1 cellular context compared by ENCODE assay signal in the genomic region with DNA sequence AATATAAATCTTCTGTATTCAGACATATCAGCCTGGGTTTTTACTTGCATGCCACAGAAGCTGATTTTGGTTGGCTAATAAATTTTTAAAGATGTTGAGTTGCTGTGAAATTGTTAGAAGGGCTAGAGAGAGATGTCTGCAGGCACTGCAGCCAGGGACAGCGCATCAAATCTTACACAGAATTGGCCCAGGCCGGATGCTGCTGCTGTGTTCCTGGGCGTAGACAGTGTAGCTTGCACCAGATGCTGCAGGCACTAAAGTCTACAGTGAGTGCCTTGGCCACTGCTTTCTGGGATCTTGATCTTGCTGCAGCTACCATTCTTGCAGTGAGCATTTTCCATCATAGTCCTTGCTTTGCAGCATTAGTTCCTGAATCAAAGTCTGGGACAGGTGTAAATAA.
TF ChIP-seq lines count a peak whose summit lies in the region.

No MANE protein-coding gene starts in this region.

TF ChIP-seq in WTC11, 78 proteins besides CTCF, POLR2A, EP300 and RAD21 (continued from another document):
- TF ChIP-seq RELA (CRISPR knock-in tag; IDR thresholded peaks at IDR 0.05; ENCODE audit: borderline replicate concordance) = no peak
- TF ChIP-seq, protein P1, sequence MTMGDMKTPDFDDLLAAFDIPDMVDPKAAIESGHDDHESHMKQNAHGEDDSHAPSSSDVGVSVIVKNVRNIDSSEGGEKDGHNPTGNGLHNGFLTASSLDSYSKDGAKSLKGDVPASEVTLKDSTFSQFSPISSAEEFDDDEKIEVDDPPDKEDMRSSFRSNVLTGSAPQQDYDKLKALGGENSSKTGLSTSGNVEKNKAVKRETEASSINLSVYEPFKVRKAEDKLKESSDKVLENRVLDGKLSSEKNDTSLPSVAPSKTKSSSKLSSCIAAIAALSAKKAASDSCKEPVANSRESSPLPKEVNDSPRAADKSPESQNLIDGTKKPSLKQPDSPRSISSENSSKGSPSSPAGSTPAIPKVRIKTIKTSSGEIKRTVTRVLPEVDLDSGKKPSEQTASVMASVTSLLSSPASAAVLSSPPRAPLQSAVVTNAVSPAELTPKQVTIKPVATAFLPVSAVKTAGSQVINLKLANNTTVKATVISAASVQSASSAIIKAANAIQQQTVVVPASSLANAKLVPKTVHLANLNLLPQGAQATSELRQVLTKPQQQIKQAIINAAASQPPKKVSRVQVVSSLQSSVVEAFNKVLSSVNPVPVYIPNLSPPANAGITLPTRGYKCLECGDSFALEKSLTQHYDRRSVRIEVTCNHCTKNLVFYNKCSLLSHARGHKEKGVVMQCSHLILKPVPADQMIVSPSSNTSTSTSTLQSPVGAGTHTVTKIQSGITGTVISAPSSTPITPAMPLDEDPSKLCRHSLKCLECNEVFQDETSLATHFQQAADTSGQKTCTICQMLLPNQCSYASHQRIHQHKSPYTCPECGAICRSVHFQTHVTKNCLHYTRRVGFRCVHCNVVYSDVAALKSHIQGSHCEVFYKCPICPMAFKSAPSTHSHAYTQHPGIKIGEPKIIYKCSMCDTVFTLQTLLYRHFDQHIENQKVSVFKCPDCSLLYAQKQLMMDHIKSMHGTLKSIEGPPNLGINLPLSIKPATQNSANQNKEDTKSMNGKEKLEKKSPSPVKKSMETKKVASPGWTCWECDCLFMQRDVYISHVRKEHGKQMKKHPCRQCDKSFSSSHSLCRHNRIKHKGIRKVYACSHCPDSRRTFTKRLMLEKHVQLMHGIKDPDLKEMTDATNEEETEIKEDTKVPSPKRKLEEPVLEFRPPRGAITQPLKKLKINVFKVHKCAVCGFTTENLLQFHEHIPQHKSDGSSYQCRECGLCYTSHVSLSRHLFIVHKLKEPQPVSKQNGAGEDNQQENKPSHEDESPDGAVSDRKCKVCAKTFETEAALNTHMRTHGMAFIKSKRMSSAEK (CRISPR knock-in tag; IDR thresholded peaks at IDR 0.05; ENCODE audit: borderline replicate concordance) = no peak
- no peak for TF ChIP-seq ZNF396 (CRISPR knock-in tag; IDR thresholded peaks at IDR 0.05; ENCODE audit: borderline replicate concordance)
- no peak for TF ChIP-seq IRF2 (CRISPR knock-in tag; IDR thresholded peaks at IDR 0.05; ENCODE audit: borderline replicate concordance, low read depth)
- TF ChIP-seq, protein P2, sequence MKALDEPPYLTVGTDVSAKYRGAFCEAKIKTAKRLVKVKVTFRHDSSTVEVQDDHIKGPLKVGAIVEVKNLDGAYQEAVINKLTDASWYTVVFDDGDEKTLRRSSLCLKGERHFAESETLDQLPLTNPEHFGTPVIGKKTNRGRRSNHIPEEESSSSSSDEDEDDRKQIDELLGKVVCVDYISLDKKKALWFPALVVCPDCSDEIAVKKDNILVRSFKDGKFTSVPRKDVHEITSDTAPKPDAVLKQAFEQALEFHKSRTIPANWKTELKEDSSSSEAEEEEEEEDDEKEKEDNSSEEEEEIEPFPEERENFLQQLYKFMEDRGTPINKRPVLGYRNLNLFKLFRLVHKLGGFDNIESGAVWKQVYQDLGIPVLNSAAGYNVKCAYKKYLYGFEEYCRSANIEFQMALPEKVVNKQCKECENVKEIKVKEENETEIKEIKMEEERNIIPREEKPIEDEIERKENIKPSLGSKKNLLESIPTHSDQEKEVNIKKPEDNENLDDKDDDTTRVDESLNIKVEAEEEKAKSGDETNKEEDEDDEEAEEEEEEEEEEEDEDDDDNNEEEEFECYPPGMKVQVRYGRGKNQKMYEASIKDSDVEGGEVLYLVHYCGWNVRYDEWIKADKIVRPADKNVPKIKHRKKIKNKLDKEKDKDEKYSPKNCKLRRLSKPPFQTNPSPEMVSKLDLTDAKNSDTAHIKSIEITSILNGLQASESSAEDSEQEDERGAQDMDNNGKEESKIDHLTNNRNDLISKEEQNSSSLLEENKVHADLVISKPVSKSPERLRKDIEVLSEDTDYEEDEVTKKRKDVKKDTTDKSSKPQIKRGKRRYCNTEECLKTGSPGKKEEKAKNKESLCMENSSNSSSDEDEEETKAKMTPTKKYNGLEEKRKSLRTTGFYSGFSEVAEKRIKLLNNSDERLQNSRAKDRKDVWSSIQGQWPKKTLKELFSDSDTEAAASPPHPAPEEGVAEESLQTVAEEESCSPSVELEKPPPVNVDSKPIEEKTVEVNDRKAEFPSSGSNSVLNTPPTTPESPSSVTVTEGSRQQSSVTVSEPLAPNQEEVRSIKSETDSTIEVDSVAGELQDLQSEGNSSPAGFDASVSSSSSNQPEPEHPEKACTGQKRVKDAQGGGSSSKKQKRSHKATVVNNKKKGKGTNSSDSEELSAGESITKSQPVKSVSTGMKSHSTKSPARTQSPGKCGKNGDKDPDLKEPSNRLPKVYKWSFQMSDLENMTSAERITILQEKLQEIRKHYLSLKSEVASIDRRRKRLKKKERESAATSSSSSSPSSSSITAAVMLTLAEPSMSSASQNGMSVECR (CRISPR knock-in tag; IDR thresholded peaks at IDR 0.05; ENCODE audit: borderline replicate concordance) = no peak
